1 cellular context compared by ENCODE assay signal in the genomic region with DNA sequence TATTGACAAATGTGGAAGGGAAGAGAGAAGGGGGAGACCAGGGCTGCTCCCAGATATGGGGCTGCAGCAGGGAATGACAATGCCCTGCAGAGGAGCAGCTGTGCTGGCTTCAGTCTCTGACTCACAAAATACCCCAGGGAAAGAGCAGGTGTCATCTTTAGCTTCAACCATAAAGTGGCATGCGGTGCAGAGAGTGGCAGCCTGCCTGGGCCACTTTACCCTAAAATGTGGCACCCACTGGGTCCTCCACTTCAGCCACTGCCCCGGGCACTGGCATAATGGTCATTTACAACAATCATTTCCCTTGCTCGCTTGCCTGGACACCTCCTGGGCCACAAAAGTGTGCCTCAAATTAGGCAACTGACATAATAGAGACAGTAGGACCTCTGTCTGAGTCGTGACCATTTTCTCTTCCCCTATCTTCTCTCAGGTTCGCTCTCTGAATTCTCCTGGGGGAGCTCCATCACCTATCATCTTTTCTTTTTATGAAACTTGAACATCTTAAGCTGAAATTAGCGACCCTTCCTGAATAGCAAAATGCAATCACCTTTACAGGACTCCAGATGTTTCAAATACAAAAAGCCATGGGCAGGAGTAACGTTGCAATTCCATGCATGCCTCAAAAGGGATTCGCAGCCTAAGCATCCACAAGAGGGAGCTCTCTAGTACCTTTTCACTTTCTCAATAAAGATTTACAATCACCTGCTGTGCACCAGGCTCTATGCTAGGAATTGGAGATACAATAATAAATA.
TF ChIP-seq lines count a peak whose summit lies in the region.

No MANE protein-coding gene starts in this region.

TF ChIP-seq in K562, 482 proteins besides CTCF, POLR2A, EP300 and RAD21 (continued from another document):
- TF ChIP-seq ZNF384 (IDR thresholded peaks at IDR 0.05; ENCODE audit: low read depth, low read length) (no peak), ZBTB40 (IDR thresholded peaks at IDR 0.05) (0 out of 2 replicates have a peak, but pooled peaks have one; percentile 36), ZBTB40 (CRISPR knock-in tag; IDR thresholded peaks at IDR 0.05) (no peak)
